ENCODE assay signal across 1 cellular context in the genomic region with DNA sequence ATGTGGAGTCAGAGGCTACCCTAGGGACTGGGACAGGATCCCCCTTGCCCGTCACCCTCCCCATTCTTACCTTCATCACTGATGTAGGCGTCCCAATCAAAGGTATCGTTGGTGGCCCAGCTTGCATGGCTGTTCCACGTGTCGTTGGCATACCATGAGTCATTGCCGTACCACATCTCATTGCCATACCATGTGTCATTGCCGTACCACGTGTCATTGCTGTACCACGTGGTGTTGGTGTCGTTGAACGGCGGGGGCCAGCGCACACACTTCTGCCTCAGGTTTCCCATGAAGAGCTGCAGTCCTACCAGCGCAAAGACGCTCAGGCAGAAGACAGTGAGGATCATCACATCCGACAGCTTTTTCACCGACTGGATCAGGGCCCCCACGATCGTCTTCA.
TF ChIP-seq lines count a peak whose summit lies in the region.

No MANE protein-coding gene starts in this region.

TF ChIP-seq in SK-N-SH, 30 proteins besides CTCF, POLR2A, EP300 and RAD21 (continued from another document):
- TF ChIP-seq, protein P1, sequence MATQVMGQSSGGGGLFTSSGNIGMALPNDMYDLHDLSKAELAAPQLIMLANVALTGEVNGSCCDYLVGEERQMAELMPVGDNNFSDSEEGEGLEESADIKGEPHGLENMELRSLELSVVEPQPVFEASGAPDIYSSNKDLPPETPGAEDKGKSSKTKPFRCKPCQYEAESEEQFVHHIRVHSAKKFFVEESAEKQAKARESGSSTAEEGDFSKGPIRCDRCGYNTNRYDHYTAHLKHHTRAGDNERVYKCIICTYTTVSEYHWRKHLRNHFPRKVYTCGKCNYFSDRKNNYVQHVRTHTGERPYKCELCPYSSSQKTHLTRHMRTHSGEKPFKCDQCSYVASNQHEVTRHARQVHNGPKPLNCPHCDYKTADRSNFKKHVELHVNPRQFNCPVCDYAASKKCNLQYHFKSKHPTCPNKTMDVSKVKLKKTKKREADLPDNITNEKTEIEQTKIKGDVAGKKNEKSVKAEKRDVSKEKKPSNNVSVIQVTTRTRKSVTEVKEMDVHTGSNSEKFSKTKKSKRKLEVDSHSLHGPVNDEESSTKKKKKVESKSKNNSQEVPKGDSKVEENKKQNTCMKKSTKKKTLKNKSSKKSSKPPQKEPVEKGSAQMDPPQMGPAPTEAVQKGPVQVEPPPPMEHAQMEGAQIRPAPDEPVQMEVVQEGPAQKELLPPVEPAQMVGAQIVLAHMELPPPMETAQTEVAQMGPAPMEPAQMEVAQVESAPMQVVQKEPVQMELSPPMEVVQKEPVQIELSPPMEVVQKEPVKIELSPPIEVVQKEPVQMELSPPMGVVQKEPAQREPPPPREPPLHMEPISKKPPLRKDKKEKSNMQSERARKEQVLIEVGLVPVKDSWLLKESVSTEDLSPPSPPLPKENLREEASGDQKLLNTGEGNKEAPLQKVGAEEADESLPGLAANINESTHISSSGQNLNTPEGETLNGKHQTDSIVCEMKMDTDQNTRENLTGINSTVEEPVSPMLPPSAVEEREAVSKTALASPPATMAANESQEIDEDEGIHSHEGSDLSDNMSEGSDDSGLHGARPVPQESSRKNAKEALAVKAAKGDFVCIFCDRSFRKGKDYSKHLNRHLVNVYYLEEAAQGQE (IDR thresholded peaks at IDR 0.05; ENCODE audit: low read depth, low read length): no peak
